Comparison of ENCODE assay signal across 8 cellular contexts in genomic region chr11:695332-695605, GRCh38. TPM values are rescaled to one million over a fixed set of nuclear protein-coding genes. Genes with fewer than 3 reads are reported as not detected.
DNase-seq lines count a peak whose midpoint lies in the region; ATAC-seq, FAIRE-seq and TF ChIP-seq lines count a peak whose summit lies in the region.

No MANE protein-coding gene starts in this region.

- TF ChIP-seq CTCF in right atrium auricular region (IDR thresholded peaks at IDR 0.05) (no peak), bronchial epithelial cell (IDR thresholded peaks at IDR 0.05; ENCODE audit: insufficient read depth, low read length, severe bottlenecking) (no peak), mucosa of descending colon (IDR thresholded peaks at IDR 0.05) (peak; percentile 12)

- ATAC-seq in left cardiac atrium (no peak), mucosa of descending colon (no peak)
- ATAC-seq in activated CD4-positive, CD25-positive, alpha-beta regulatory T cell treated with anti-CD3 and anti-CD28 coated beads, Interleukin-2, amount 50 U/mL, for 24 hours, result no peak

- peaks cover 0 to 33% of the 10 kb centered on the region in 2 donors for H3K4me1 ChIP-seq in right atrium auricular region
- H3K4me1 ChIP-seq in mucosa of descending colon (ENCODE audit: low read depth), result peaks cover 30% of the 10 kb centered on the region

- H3K4me3 ChIP-seq in right atrium auricular region, result peak overlapping the region; percentile 78 to 92
- peak overlapping the region; percentile 80 for H3K4me3 ChIP-seq in bronchial epithelial cell (ENCODE audit: low read depth, low read length)
- H3K4me3 ChIP-seq in mucosa of descending colon, result peak overlapping the region; percentile 72

- no peak for DNase-seq in right atrium auricular region (ENCODE audit: low spot score)
- no peak for DNase-seq in left cardiac atrium
- DNase-seq in bronchial epithelial cell (ENCODE audit: low read depth), result no peak
- no peak for DNase-seq in mucosa of descending colon
- no peak for DNase-seq in stimulated activated CD4-positive, alpha-beta T cell treated with anti-CD3 and anti-CD28 coated beads, Interleukin-15, amount 100 ng/mL, for 24 hours
- no peak for DNase-seq in HK-2 (ENCODE audit: unreplicated experiment)
- DNase-seq in OCI-M1 (lab: John Stamatoyannopoulos, UW), result no peak

- H3K27me3 ChIP-seq in right atrium auricular region (no peaks in the 10 kb centered on the region), bronchial epithelial cell (ENCODE audit: control insufficient read depth, insufficient read depth, low read length) (no peaks in the 10 kb centered on the region)

- no peaks in the 10 kb centered on the region for H3K9me3 ChIP-seq in right atrium auricular region
- H3K9me3 ChIP-seq in mucosa of descending colon, result no peaks in the 10 kb centered on the region

- H3K36me3 ChIP-seq in right atrium auricular region (no peaks in the 10 kb centered on the region), bronchial epithelial cell (ENCODE audit: control insufficient read depth, insufficient read depth, low read length) (peaks cover 8% of the 10 kb centered on the region), mucosa of descending colon (ENCODE audit: low read depth) (peaks cover 4% of the 10 kb centered on the region)

- intact Hi-C loops in left cardiac atrium (cut with DNase I), result no loop called here
- intact Hi-C loops in mucosa of descending colon (cut with DNase I, micrococcal nuclease), result no loop called here

- H3K27ac ChIP-seq in right atrium auricular region, result peak overlapping the region; percentile 99 to 100

- FAIRE-seq in bronchial epithelial cell (lab: Jason Lieb, UNC), result no peak

RNA-seq across cellular contexts. Expression of gene DEAF1, which starts 0.2 kb away (rescaled TPM):
- total RNA-seq in right atrium auricular region (10 to 100 TPM; 15.5 to 26.6 TPM), left cardiac atrium (10 to 100 TPM; 19.2 to 21.1 TPM), bronchial epithelial cell (23.4 and 26.9 TPM in 2 replicates), mucosa of descending colon (10 to 100 TPM; 25.1 to 35.7 (median 25.9) TPM)

RNA-seq across cellular contexts. Expression of gene TMEM80, which starts 0.3 kb away (rescaled TPM):
- 10 to 100 TPM; 12.5 to 20.7 TPM for total RNA-seq in right atrium auricular region
- total RNA-seq in left cardiac atrium, result 10 to 100 TPM; 11.3 to 15.6 TPM
- 9.0 and 28.8 TPM in 2 replicates for total RNA-seq in bronchial epithelial cell
- total RNA-seq in mucosa of descending colon, result 10 to 100 TPM; 31.6 to 43.1 (median 38.0) TPM

RNA-seq across cellular contexts. Expression of gene EPS8L2, which starts 10.8 kb away (rescaled TPM):
- 1 to 10 TPM; 4.7 to 7.5 TPM for total RNA-seq in right atrium auricular region
- total RNA-seq in left cardiac atrium, result 1 to 10 TPM; 6.5 to 8.0 TPM
- total RNA-seq in bronchial epithelial cell, result 105 and 169 TPM in 2 replicates
- total RNA-seq in mucosa of descending colon, result 100 to 1,000 TPM; 176 to 335 (median 253) TPM

RNA-seq across cellular contexts. Expression of gene TALDO1, which starts 52.0 kb away (rescaled TPM):
- total RNA-seq in right atrium auricular region (100 to 1,000 TPM in 1 of 2 donors, 10 to 100 TPM in 1; 90.3 to 111 TPM), left cardiac atrium (100 to 1,000 TPM; 107 to 121 TPM), bronchial epithelial cell (251 and 253 TPM in 2 replicates), mucosa of descending colon (100 to 1,000 TPM; 101 to 158 (median 128) TPM)

RNA-seq across cellular contexts. Expression of gene DRD4, which starts 58.2 kb away (rescaled TPM):
- total RNA-seq in right atrium auricular region (not detected), left cardiac atrium (under 1 TPM; 0.15 to 0.29 TPM), bronchial epithelial cell (0.13 TPM in 1 of 2 replicates, not detected in the other), mucosa of descending colon (1 to 10 TPM; 1.2 to 2.4 (median 1.8) TPM)

Comparison
In these comparisons a context has a peak if more than half of its experiments do, and no peak if none do; other contexts are left out.
1. RNA of gene EPS8L2, which starts 10.8 kb away (total RNA-seq): 176 to 335 TPM in mucosa of descending colon and 105 to 169 TPM in bronchial epithelial cell; 6.5 to 8.0 TPM in left cardiac atrium and 4.7 to 7.5 TPM in right atrium auricular region; every median in the first group is over 10 times any median in the second.
2. Peak in every context shown above with its lines, with median percentiles within 50 percentile points of each other: H3K4me3 ChIP-seq.